Comparison of ENCODE assay signal across 10 cellular contexts in genomic region chr14:21286516-21286915, GRCh38. TPM values are rescaled to one million over a fixed set of nuclear protein-coding genes. Genes with fewer than 3 reads are reported as not detected.
"Had no signal": no experiment of that assay in that cellular context is flagged by ENCODE, and none has a peak within 500 bp of the region (broad histone marks: within the 10 kb centered on the region; RNA-seq: fewer than 3 reads in every experiment).

No MANE protein-coding gene starts in this region.

RNA-seq across cellular contexts. Expression of gene RPGRIP1, which starts 6.6 kb away (rescaled TPM):
- total RNA-seq: activated B cell treated with CpG ODN at 0.5 μM for 24 hours; activated CD4-positive, alpha-beta memory T cell treated with anti-CD3 and anti-CD28 coated beads, Interleukin-2, amount 10 ng/mL, durations not matched to agents 7 days and 5 days; activated CD4-positive, alpha-beta T cell treated with anti-CD3 and anti-CD28 coated beads, Interleukin-2, amount 10 ng/mL, durations not matched to agents 24 days and 14 days; activated CD4-positive, alpha-beta T cell treated with anti-CD3 and anti-CD28 coated beads, Interleukin-2, amount 10 ng/mL, durations not matched to agents 7 days and 5 days; activated CD8-positive, alpha-beta memory T cell treated with anti-CD3 and anti-CD28 coated beads for 36 hours; activated CD8-positive, alpha-beta memory T cell treated with anti-CD3 and anti-CD28 coated beads, Interleukin-2, amount 10 ng/mL, durations not matched to agents 7 days and 5 days; activated CD8-positive, alpha-beta T cell treated with anti-CD3 and anti-CD28 coated beads for 36 hours; activated CD8-positive, alpha-beta T cell treated with anti-CD3 and anti-CD28 coated beads, Interleukin-2, amount 10 ng/mL, durations not matched to agents 7 days and 5 days; T-helper 1 cell treated with Interleukin-12 subunit alpha and Interleukin-12 subunit beta and Interleukin-4 antibody, amounts not matched to agents 30 ng/mL and 1 ng/mL, for 36 hours; T-helper 2 cell treated with Interferon-gamma antibody and Interleukin-4, amounts not matched to agents 100 ng/mL and 5 ng/mL, for 36 hours had no signal
